In the genomic region with DNA sequence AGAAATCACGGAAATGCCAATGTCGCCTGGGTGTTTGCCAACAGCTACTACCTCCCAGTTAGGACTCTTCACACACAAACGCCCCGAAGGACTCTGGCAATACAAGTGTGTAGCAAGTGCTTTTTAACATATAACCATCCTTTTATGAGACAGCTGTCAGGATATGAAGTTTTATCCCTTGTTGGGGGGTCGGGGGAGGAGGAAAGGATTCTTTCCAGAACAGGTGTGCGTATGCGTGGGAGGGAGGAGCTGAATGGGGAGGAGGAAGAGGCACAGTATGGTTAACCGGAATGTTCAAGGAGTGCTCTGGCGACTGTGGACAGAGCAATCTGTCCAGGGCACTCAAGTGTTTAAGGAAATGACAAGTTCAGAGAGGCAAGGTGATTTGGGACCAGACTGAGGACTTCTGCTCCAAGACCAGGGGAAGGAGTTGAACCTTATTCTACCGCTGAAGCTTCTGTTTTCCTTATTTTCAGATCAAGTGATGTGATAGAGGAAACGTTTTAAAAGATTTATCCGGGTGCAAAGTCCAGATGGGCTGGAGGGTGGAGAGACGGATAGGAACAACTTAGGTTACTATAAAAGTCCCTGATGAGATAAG, we compare ENCODE assay signal across 8 cellular contexts. TPM values are rescaled to one million over a fixed set of nuclear protein-coding genes. Genes with fewer than 3 reads are reported as not detected.
DNase-seq lines count a peak whose midpoint lies in the region; ATAC-seq and TF ChIP-seq lines count a peak whose summit lies in the region.

No MANE protein-coding gene starts in this region.

- H3K9me3 ChIP-seq in body of pancreas (no peaks in the 10 kb centered on the region), lung (ENCODE audit: control insufficient read depth in 2 of 2, insufficient read depth in 1 of 2, low read length in 1 of 2) (no peaks in the 10 kb centered on the region), upper lobe of left lung (no peaks in the 10 kb centered on the region)

- H3K27ac ChIP-seq in body of pancreas (peak overlapping the region; percentile 84 to 94 (median 92)), lung (ENCODE audit: low read depth in 1 of 2, low read length in 1 of 2) (peak overlapping the region in 1 of 2 donors; percentile 62), upper lobe of left lung (peak overlapping the region; percentile 93 to 95 (median 94))

- H3K4me3 Mint-ChIP-seq in CD14-positive monocyte (peak overlapping the region; percentile 82 to 89), IgD-negative memory B cell (peak overlapping the region; percentile 89 to 99 (median 94))

- H3K27ac Mint-ChIP-seq in CD14-positive monocyte (peak overlapping the region in 4 of 7 donors; percentile 48 to 84 (median 66)), IgD-negative memory B cell (peak overlapping the region; percentile 85 to 95 (median 88))

- H3K4me1 Mint-ChIP-seq in CD14-positive monocyte (peaks cover 39% of the 10 kb centered on the region), IgD-negative memory B cell (peaks cover 42 to 48% (median 42%) of the 10 kb centered on the region in 3 donors)

- H3K36me3 ChIP-seq in body of pancreas (replicated peaks in 1 of 2; ENCODE audit: insufficient read depth in 1 of 2, low read depth in 2 of 2) (no peaks in the 10 kb centered on the region), lung (ENCODE audit: control insufficient read depth in 2 of 2, insufficient read depth in 2 of 2, low read length in 2 of 2) (no peaks in the 10 kb centered on the region), upper lobe of left lung (no peaks in the 10 kb centered on the region)

- TF ChIP-seq CTCF in CD14-positive monocyte (IDR thresholded peaks at IDR 0.05) = no peak
- no peak for TF ChIP-seq CTCF in body of pancreas (IDR thresholded peaks at IDR 0.05)
- no peak for TF ChIP-seq CTCF in lung (IDR thresholded peaks at IDR 0.05; ENCODE audit: control extremely low read depth, extremely low read depth)
- TF ChIP-seq CTCF in upper lobe of left lung (IDR thresholded peaks at IDR 0.05) = no peak

- peak in 2 of 3 donors; percentile 37 to 47 for TF ChIP-seq POLR2A in body of pancreas (IDR thresholded peaks at IDR 0.05)
- TF ChIP-seq POLR2A in upper lobe of left lung (IDR thresholded peaks at IDR 0.05) = peak in 2 of 4 donors; percentile 14 to 59

- DNase-seq in CD14-positive monocyte (ENCODE audit: low spot score) (no peak), body of pancreas (peak; percentile 40 to 63 (median 57)), lung (ENCODE audit: low spot score) (peak; percentile 76), upper lobe of left lung (peak in 1 of 2 donors; percentile 73), HCEC 1CT (no peak)

- peak in 3 of 4 donors; percentile 92 to 97 (median 93) for TF ChIP-seq EP300 in upper lobe of left lung (IDR thresholded peaks at IDR 0.05)

- WGBS in body of pancreas, 2 donors = 4 to 8% methylated on average over 13 of the region's 13 CpGs
- WGBS in lung, 2 donors = 22 to 35% methylated on average over 13 of the region's 13 CpGs
- 26 to 28% methylated on average over 13 of the region's 13 CpGs for WGBS in upper lobe of left lung, 2 donors

- H3K4me1 ChIP-seq in body of pancreas = peaks cover 53% of the 10 kb centered on the region
- peaks cover 3 to 17% of the 10 kb centered on the region in 2 donors for H3K4me1 ChIP-seq in lung (ENCODE audit: control insufficient read depth in 2 of 2, insufficient read depth in 2 of 2, low read length in 2 of 2)
- peaks cover 43 to 52% (median 43%) of the 10 kb centered on the region in 4 donors for H3K4me1 ChIP-seq in upper lobe of left lung

- peaks cover 0 to 3% (median 0%) of the 10 kb centered on the region in 7 donors for H3K9me3 Mint-ChIP-seq in CD14-positive monocyte
- H3K9me3 Mint-ChIP-seq in IgD-negative memory B cell = no peaks in the 10 kb centered on the region

- intact Hi-C loops in CD14-positive monocyte (cut with micrococcal nuclease) (loop anchor here (10.0 kb wide), 3 partner anchors 75 to 115 kb away; a partner anchor contains a TSS), body of pancreas (cut with DNase I) (no loop called here)

- peak overlapping the region; percentile 5 to 67 for H3K4me3 ChIP-seq in body of pancreas
- peak overlapping the region; percentile 33 for H3K4me3 ChIP-seq in lung
- peak overlapping the region; percentile 83 to 99 (median 95) for H3K4me3 ChIP-seq in upper lobe of left lung

- ATAC-seq in body of pancreas (peak; percentile 30), lung (ENCODE audit: insufficient read depth, low FRiP score) (peak; percentile 4), upper lobe of left lung (ENCODE audit: low FRiP score in 2 of 2) (peak; percentile 5 to 79), GM21528 (IDR thresholded peaks at IDR 0.05; ENCODE audit: low FRiP score, unreplicated experiment) (no peak), HG02623 (IDR thresholded peaks at IDR 0.05; ENCODE audit: unreplicated experiment) (no peak)

- H3K36me3 Mint-ChIP-seq in CD14-positive monocyte = no peaks in the 10 kb centered on the region
- peaks cover 2% of the 10 kb centered on the region for H3K36me3 Mint-ChIP-seq in IgD-negative memory B cell

- H3K27me3 ChIP-seq in body of pancreas (no peaks in the 10 kb centered on the region), lung (ENCODE audit: control insufficient read depth, insufficient read depth) (no peaks in the 10 kb centered on the region), upper lobe of left lung (no peaks in the 10 kb centered on the region)

- H3K27me3 Mint-ChIP-seq in CD14-positive monocyte (ENCODE audit: low read depth in 3 of 3) (peaks cover 0 to 2% (median 1%) of the 10 kb centered on the region in 3 donors), IgD-negative memory B cell (no peaks in the 10 kb centered on the region)

RNA-seq across cellular contexts. Expression of a gene that starts 1.3 kb away (rescaled TPM):
- polyA plus RNA-seq in CD14-positive monocyte = 10 to 100 TPM; 53.2 to 68.0 TPM
- polyA plus RNA-seq in IgD-negative memory B cell = 471 TPM
- total RNA-seq in body of pancreas = 100 to 1,000 TPM in 1 of 2 donors, 10 to 100 TPM in 1; 99.1 to 118 TPM
- 100 to 1,000 TPM; 339 to 494 TPM for total RNA-seq in lung
- polyA plus RNA-seq in lung = 100 to 1,000 TPM; 428 to 472 TPM
- 100 to 1,000 TPM in 5 of 6 donors, 10 to 100 TPM in 1; 97.4 to 742 (median 396) TPM for total RNA-seq in upper lobe of left lung

Comparison
In these comparisons a context has a peak if more than half of its experiments do, and no peak if none do; other contexts are left out.
1. DNase-seq: peak in body of pancreas (4 of 4) and lung (single experiment); none in CD14-positive monocyte (single experiment) and HCEC 1CT (single experiment).
2. ATAC-seq: peak in body of pancreas (single experiment), lung (single experiment) and upper lobe of left lung (2 of 2); none in GM21528 (single experiment) and HG02623 (single experiment).
3. H3K4me3 ChIP-seq: peak in every context shown above with its lines; median percentile 95 in upper lobe of left lung; 36 in body of pancreas; 33 in lung.